15 cellular contexts compared by ENCODE assay signal in genomic region chr15:44010114-44010513, GRCh38.
A peak's percentile ranks its signal among the peaks of the same experiment; 100 is the strongest.
DNase-seq lines count a peak whose midpoint lies in the region; FAIRE-seq and TF ChIP-seq lines count a peak whose summit lies in the region.
"Had no signal": no experiment of that assay in that cellular context is flagged by ENCODE, and none has a peak within 500 bp of the region (broad histone marks: within the 10 kb centered on the region; RNA-seq: fewer than 3 reads in every experiment).

No MANE protein-coding gene starts in this region.

- H3K9me3 ChIP-seq in fibroblast of lung (ENCODE audit: control insufficient read depth, insufficient read depth, low read depth, low read length) (no peaks in the 10 kb centered on the region), esophagus squamous epithelium (no peaks in the 10 kb centered on the region)
- H3K9me3 ChIP-seq: body of pancreas had no signal

- no peaks in the 10 kb centered on the region for H3K79me2 ChIP-seq in fibroblast of lung (ENCODE audit: control insufficient read depth, insufficient read depth, low read length)

- FAIRE-seq in RCC 7860 (lab: Jason Lieb, UNC) = peak; percentile 93

- intact Hi-C loops in esophagus squamous epithelium (cut with DNase I) = no loop called here

- TF ChIP-seq CTCF in fibroblast of lung (conservative IDR thresholded peaks at IDR 0.05 in 1 of 2, IDR thresholded peaks at IDR 0.05 in 1 of 2; ENCODE audit: low read depth in 1 of 2, low read length in 2 of 2) (no peak), esophagus squamous epithelium (IDR thresholded peaks at IDR 0.05) (no peak)

- peaks cover 12% of the 10 kb centered on the region for H3K4me1 ChIP-seq in fibroblast of lung (ENCODE audit: control insufficient read depth, extremely low read depth, insufficient read depth, low read length)
- no peaks in the 10 kb centered on the region for H3K4me1 ChIP-seq in esophagus squamous epithelium
- H3K4me1 ChIP-seq: body of pancreas had no signal

- no peak overlapping the region for H3K9ac ChIP-seq in fibroblast of lung (ENCODE audit: insufficient read depth, low read length)

- TF ChIP-seq POLR2A in esophagus squamous epithelium (IDR thresholded peaks at IDR 0.05) = no peak

- H3K27ac ChIP-seq in fibroblast of lung (ENCODE audit: insufficient read depth, low read length) (no peak overlapping the region), esophagus squamous epithelium (no peak overlapping the region)
- H3K27ac ChIP-seq: body of pancreas, foreskin keratinocyte had no signal

- H2AFZ ChIP-seq in fibroblast of lung (ENCODE audit: low read length) = no peak overlapping the region

- no peaks in the 10 kb centered on the region for H3K27me3 ChIP-seq in fibroblast of lung (ENCODE audit: control insufficient read depth, insufficient read depth, low read length)
- peaks cover 0 to 26% (median 0%) of the 10 kb centered on the region in 4 donors for H3K27me3 ChIP-seq in esophagus squamous epithelium
- no peaks in the 10 kb centered on the region for H3K27me3 ChIP-seq in H7 (ENCODE audit: control insufficient read depth, insufficient read depth, low read length)
- H3K27me3 ChIP-seq: body of pancreas, foreskin keratinocyte had no signal

- WGBS in esophagus squamous epithelium, 2 donors = 52 to 79% methylated on average over 1 of the region's 1 CpG

- H4K20me1 ChIP-seq in fibroblast of lung (ENCODE audit: control insufficient read depth, extremely low read depth, insufficient read depth, low read length) = no peaks in the 10 kb centered on the region

- DNase-seq in EL (peak; percentile 26), RCC 7860 (ENCODE audit: low spot score) (peak; percentile 60), fibroblast of lung (ENCODE audit: low read depth in 2 of 2) (peak; percentile 49 to 85), renal cortical epithelial cell (ENCODE audit: low read depth) (peak; percentile 90), esophagus squamous epithelium (lab: John Stamatoyannopoulos, UW) (no peak), NK-92 (lab: John Stamatoyannopoulos, UW; ENCODE audit: unreplicated experiment) (no peak), H7 (no peak)
- DNase-seq: activated CD8-positive, alpha-beta memory T cell treated with anti-CD3 and anti-CD28 coated beads, Interleukin-2, amount 50 U/mL, for 4 hours; activated gamma-delta T cell treated with Interleukin-2 at 50 U/mL for 16 hours; body of pancreas; CD4-positive, alpha-beta T cell; NCI-H1092 treated with DMSO at 0.1 percent for 48 hours; T-helper 17 cell had no signal

- H3K4me3 ChIP-seq in fibroblast of lung (replicated peaks in 1 of 4; ENCODE audit: control extremely low read depth in 1 of 4, insufficient read depth in 1 of 4, low read depth in 3 of 4, low read length in 4 of 4) = no peak overlapping the region
- no peak overlapping the region for H3K4me3 ChIP-seq in esophagus squamous epithelium
- no peak overlapping the region for H3K4me3 ChIP-seq in H7 (ENCODE audit: insufficient read depth, low read depth, low read length)
- H3K4me3 ChIP-seq: body of pancreas, lung had no signal

- H3K36me3 ChIP-seq in fibroblast of lung (ENCODE audit: control insufficient read depth, insufficient read depth, low read length) (no peaks in the 10 kb centered on the region), esophagus squamous epithelium (no peaks in the 10 kb centered on the region), H7 (replicated peaks; ENCODE audit: control insufficient read depth, insufficient read depth, low read length) (no peaks in the 10 kb centered on the region; the same call in 1 of the 2 replicates)

- H3K4me2 ChIP-seq in fibroblast of lung (ENCODE audit: extremely low read depth, insufficient read depth, low read length) = peak overlapping the region; percentile 37

Comparison
In these comparisons a context has a peak if more than half of its experiments do, and no peak if none do; other contexts are left out.
1. DNase-seq: peak in EL (single experiment), RCC 7860 (single experiment), fibroblast of lung (2 of 2) and renal cortical epithelial cell (single experiment); none in esophagus squamous epithelium (single experiment), NK-92 (single experiment) and H7 (single experiment).